13 cellular contexts compared by ENCODE assay signal in genomic region chr4:61462451-61463326, GRCh38.
A peak's percentile ranks its signal among the peaks of the same experiment; 100 is the strongest.
DNase-seq lines count a peak whose midpoint lies in the region; ATAC-seq and TF ChIP-seq lines count a peak whose summit lies in the region.
"Had no signal": no experiment of that assay in that cellular context is flagged by ENCODE, and none has a peak within 500 bp of the region (broad histone marks: within the 10 kb centered on the region; RNA-seq: fewer than 3 reads in every experiment).

No MANE protein-coding gene starts in this region.

- no peak for TF ChIP-seq POLR2A in gastrocnemius medialis (IDR thresholded peaks at IDR 0.05)

- no peak for ATAC-seq in gastrocnemius medialis
- ATAC-seq in CD8-positive, alpha-beta T cell, result no peak
- ATAC-seq: naive thymus-derived CD4-positive, alpha-beta T cell; stimulated activated effector memory CD8-positive, alpha-beta T cell treated with anti-CD3 and anti-CD28 coated beads, Interleukin-12 subunit alpha, Interleukin-12 subunit beta, amount 100 ng/mL, for 72 hours had no signal

- TF ChIP-seq CTCF in brain microvascular endothelial cell (IDR thresholded peaks at IDR 0.05; ENCODE audit: low read depth, low read length, missing control alignments), result no peak
- no peak for TF ChIP-seq CTCF in gastrocnemius medialis (IDR thresholded peaks at IDR 0.05 in 4 of 5, conservative IDR thresholded peaks at IDR 0.05 in 1 of 5)
- no peak for TF ChIP-seq CTCF in CD8-positive, alpha-beta T cell (IDR thresholded peaks at IDR 0.05)

- in situ Hi-C loops in ACHN (cut with HindIII; ENCODE audit: low pct_ligation_motif_present, low pct_unique_long_range_greater_than_20kb, low sequenced_read_pairs) (no loop called here), brain microvascular endothelial cell (cut with HindIII; ENCODE audit: low pct_ligation_motif_present, low sequenced_read_pairs) (no loop called here), gastrocnemius medialis (cut with MboI; ENCODE audit: low sequenced_read_pairs in 4 of 4) (no loop called here)

- no peaks in the 10 kb centered on the region for H3K36me3 Mint-ChIP-seq in CD8-positive, alpha-beta T cell
- H3K36me3 Mint-ChIP-seq: stimulated activated effector memory CD8-positive, alpha-beta T cell treated with anti-CD3 and anti-CD28 coated beads, Interleukin-12 subunit alpha, Interleukin-12 subunit beta, amount 100 ng/mL, for 72 hours had no signal

- DNase-seq in ACHN (peak; percentile 4), LHCN-M2 (ENCODE audit: low read depth) (peak; percentile 70), brain microvascular endothelial cell (peak; percentile 34), kidney glomerular epithelial cell (lab: John Stamatoyannopoulos, UW) (peak; percentile 49), gastrocnemius medialis (no peak), NCI-H1694 (lab: John Stamatoyannopoulos, UW) (no peak)
- DNase-seq in stimulated activated CD4-positive, alpha-beta T cell treated with anti-CD3 and anti-CD28 coated beads, Interleukin-4, amount 100 ng/mL, for 24 hours, result no peak
- DNase-seq in CD8-positive, alpha-beta T cell, result no peak
- DNase-seq: activated CD4-positive, alpha-beta T cell treated with anti-CD3 and anti-CD28 coated beads for 4 hours; H9; naive thymus-derived CD4-positive, alpha-beta T cell; NCI-H510A had no signal

- H3K27me3 ChIP-seq in brain microvascular endothelial cell (replicated peaks), result no peaks in the 10 kb centered on the region
- H3K27me3 ChIP-seq in gastrocnemius medialis, result no peaks in the 10 kb centered on the region
- no peaks in the 10 kb centered on the region for H3K27me3 ChIP-seq in CD8-positive, alpha-beta T cell (ENCODE audit: insufficient read depth, low read length)

- peaks cover 3% of the 10 kb centered on the region for H3K9me3 Mint-ChIP-seq in CD8-positive, alpha-beta T cell
- H3K9me3 Mint-ChIP-seq: H9 had no signal

- H3K4me3 ChIP-seq in brain microvascular endothelial cell (ENCODE audit: low read depth, low read length), result no peak overlapping the region
- H3K4me3 ChIP-seq in gastrocnemius medialis, result no peak overlapping the region
- H3K4me3 ChIP-seq in CD8-positive, alpha-beta T cell (ENCODE audit: low read depth, low read length), result no peak overlapping the region

- no peak overlapping the region for H3K27ac Mint-ChIP-seq in CD8-positive, alpha-beta T cell
- H3K27ac Mint-ChIP-seq: naive thymus-derived CD4-positive, alpha-beta T cell; stimulated activated effector memory CD8-positive, alpha-beta T cell treated with anti-CD3 and anti-CD28 coated beads, Interleukin-12 subunit alpha, Interleukin-12 subunit beta, amount 100 ng/mL, for 72 hours had no signal

- H3K36me3 ChIP-seq in brain microvascular endothelial cell (replicated peaks) (no peaks in the 10 kb centered on the region), gastrocnemius medialis (no peaks in the 10 kb centered on the region)
- H3K36me3 ChIP-seq in CD8-positive, alpha-beta T cell (ENCODE audit: insufficient read depth, low read length), result no peaks in the 10 kb centered on the region

- no peaks in the 10 kb centered on the region for H3K27me3 Mint-ChIP-seq in CD8-positive, alpha-beta T cell (ENCODE audit: low read depth)
- H3K27me3 Mint-ChIP-seq: naive thymus-derived CD4-positive, alpha-beta T cell had no signal

- intact Hi-C loops in gastrocnemius medialis (cut with DNase I; ENCODE audit: low total_unique reads), result no loop called here
- intact Hi-C loops in CD8-positive, alpha-beta T cell (cut with DNase I, micrococcal nuclease), result no loop called here

- H3K9me3 ChIP-seq in gastrocnemius medialis, result no peaks in the 10 kb centered on the region
- H3K9me3 ChIP-seq in CD8-positive, alpha-beta T cell (ENCODE audit: low read length), result no peaks in the 10 kb centered on the region

- H3K4me1 ChIP-seq in gastrocnemius medialis, result no peaks in the 10 kb centered on the region
- H3K4me1 ChIP-seq in CD8-positive, alpha-beta T cell (ENCODE audit: insufficient read depth, low read length), result no peaks in the 10 kb centered on the region

- no peaks in the 10 kb centered on the region for H3K4me1 Mint-ChIP-seq in CD8-positive, alpha-beta T cell (ENCODE audit: low read depth)
- H3K4me1 Mint-ChIP-seq: naive thymus-derived CD4-positive, alpha-beta T cell; stimulated activated effector memory CD8-positive, alpha-beta T cell treated with anti-CD3 and anti-CD28 coated beads, Interleukin-12 subunit alpha, Interleukin-12 subunit beta, amount 100 ng/mL, for 72 hours had no signal

- CTCF ChIA-PET in CD8-positive, alpha-beta T cell (lab: Charles Lee), result no interaction called here

- H3K27ac ChIP-seq in brain microvascular endothelial cell, result peak overlapping the region; percentile 12
- no peak overlapping the region for H3K27ac ChIP-seq in gastrocnemius medialis
- H3K27ac ChIP-seq in CD8-positive, alpha-beta T cell (ENCODE audit: low read depth, low read length), result no peak overlapping the region

- POLR2A ChIA-PET in CD8-positive, alpha-beta T cell (lab: Charles Lee), result no interaction called here

- no peak overlapping the region for H3K4me3 Mint-ChIP-seq in CD8-positive, alpha-beta T cell
- H3K4me3 Mint-ChIP-seq: H9; naive thymus-derived CD4-positive, alpha-beta T cell; stimulated activated effector memory CD8-positive, alpha-beta T cell treated with anti-CD3 and anti-CD28 coated beads, Interleukin-12 subunit alpha, Interleukin-12 subunit beta, amount 100 ng/mL, for 72 hours had no signal

Comparison
In these comparisons a context has a peak if more than half of its experiments do, and no peak if none do; other contexts are left out.
1. DNase-seq: peak in ACHN (single experiment), LHCN-M2 (single experiment), brain microvascular endothelial cell (single experiment) and kidney glomerular epithelial cell (single experiment); none in stimulated activated CD4-positive, alpha-beta T cell treated with anti-CD3 and anti-CD28 coated beads, Interleukin-4, amount 100 ng/mL, for 24 hours (single experiment), gastrocnemius medialis (0 of 2), NCI-H1694 (single experiment) and CD8-positive, alpha-beta T cell (0 of 7).